ENCODE assay signal across 12 cellular contexts in genomic region chr10:119650062-119650461, GRCh38. TPM values are rescaled to one million over a fixed set of nuclear protein-coding genes. Genes with fewer than 3 reads are reported as not detected.
DNase-seq lines count a peak whose midpoint lies in the region; ATAC-seq and TF ChIP-seq lines count a peak whose summit lies in the region.
"Had no signal": no experiment of that assay in that cellular context is flagged by ENCODE, and none has a peak within 500 bp of the region (broad histone marks: within the 10 kb centered on the region; RNA-seq: fewer than 3 reads in every experiment).

No MANE protein-coding gene starts in this region.

- H3K27ac Mint-ChIP-seq in activated naive CD4-positive, alpha-beta T cell treated with anti-CD3 and anti-CD28 coated beads, Interleukin-2, amount 10 ng/mL, durations not matched to agents 7 days and 5 days, result peak overlapping the region; percentile 97
- H3K27ac Mint-ChIP-seq in T-cell (peak overlapping the region; percentile 95 to 96), immature natural killer cell (peak overlapping the region in 4 of 6 donors; percentile 31 to 86 (median 84))

- H3K4me3 ChIP-seq in subcutaneous abdominal adipose tissue (ENCODE audit: low read depth in 1 of 5, low read length in 5 of 5) (no peak overlapping the region), PC-3 (ENCODE audit: low read length) (no peak overlapping the region), stomach (no peak overlapping the region)

- no peaks in the 10 kb centered on the region for H3F3A ChIP-seq in PC-3 (ENCODE audit: low read length, unreplicated experiment)

- H3K36me3 ChIP-seq in subcutaneous abdominal adipose tissue (ENCODE audit: control insufficient read depth in 5 of 5, insufficient read depth in 5 of 5, low read length in 5 of 5) (no peaks in the 10 kb centered on the region), PC-3 (ENCODE audit: low read depth, low read length) (peaks cover 11% of the 10 kb centered on the region; the same call in 1 of the 2 replicates), stomach (no peaks in the 10 kb centered on the region)
- H3K36me3 ChIP-seq: ovary, thoracic aorta had no signal

- H2AFZ ChIP-seq in PC-3 (ENCODE audit: low read length), result no peak overlapping the region

- DNase-seq in activated naive CD4-positive, alpha-beta T cell treated with anti-CD3 and anti-CD28 coated beads, Interleukin-2, amount 10 ng/mL, durations not matched to agents 7 days and 5 days, result no peak
- DNase-seq in activated naive CD4-positive, alpha-beta T cell treated with Interleukin-2 at 50 U/mL for 16 hours, result no peak
- DNase-seq in T-cell (no peak), immature natural killer cell (no peak), PC-3 (no peak), stomach (no peak)
- DNase-seq: activated naive CD4-positive, alpha-beta T cell; foreskin keratinocyte; ovary had no signal

- H3K4me1 ChIP-seq in subcutaneous abdominal adipose tissue (ENCODE audit: control insufficient read depth in 5 of 5, insufficient read depth in 5 of 5, low read length in 5 of 5), result peaks cover 3 to 33% (median 26%) of the 10 kb centered on the region in 5 donors
- peaks cover 14% of the 10 kb centered on the region for H3K4me1 ChIP-seq in PC-3 (ENCODE audit: insufficient read depth, low read length)
- peaks cover 19 to 35% (median 28%) of the 10 kb centered on the region in 4 donors for H3K4me1 ChIP-seq in stomach

- H3K9me3 ChIP-seq in subcutaneous abdominal adipose tissue (ENCODE audit: control insufficient read depth in 5 of 5, low read length in 5 of 5), result no peaks in the 10 kb centered on the region
- H3K9me3 ChIP-seq in PC-3 (ENCODE audit: low read length), result peaks cover under 1% of the 10 kb centered on the region; the same call in 1 of the 2 replicates
- H3K9me3 ChIP-seq in stomach, result peaks cover 0 to 3% (median 0%) of the 10 kb centered on the region in 4 donors
- H3K9me3 ChIP-seq: ovary had no signal

- ATAC-seq in T-cell (replicated peaks in 1 of 4) (no peak), PC-3 (no peak), HG03460 (IDR thresholded peaks at IDR 0.05; ENCODE audit: unreplicated experiment) (no peak)

- peaks cover 30% of the 10 kb centered on the region for H4K20me1 ChIP-seq in PC-3 (ENCODE audit: low read length)

- H3K27me3 ChIP-seq in subcutaneous abdominal adipose tissue (ENCODE audit: control insufficient read depth in 5 of 5, insufficient read depth in 4 of 5, low read length in 5 of 5), result no peaks in the 10 kb centered on the region
- no peaks in the 10 kb centered on the region for H3K27me3 ChIP-seq in PC-3 (ENCODE audit: low read length)
- H3K27me3 ChIP-seq in stomach, result peaks cover 0 to 8% (median 0%) of the 10 kb centered on the region in 3 donors
- H3K27me3 ChIP-seq: foreskin keratinocyte, ovary had no signal

- no peak for TF ChIP-seq CTCF in PC-3 (conservative IDR thresholded peaks at IDR 0.05; ENCODE audit: low read depth, low read length)
- TF ChIP-seq CTCF in stomach (IDR thresholded peaks at IDR 0.05), result no peak

- H3K79me2 ChIP-seq in PC-3 (ENCODE audit: low read length), result peaks cover 38% of the 10 kb centered on the region

- POLR2A ChIA-PET in T-cell (lab: Charles Lee), result no interaction called here
- POLR2A ChIA-PET in PC-3 (lab: Charles Lee; ENCODE audit: unreplicated experiment), result no interaction called here

- H3K4me1 Mint-ChIP-seq in activated naive CD4-positive, alpha-beta T cell treated with anti-CD3 and anti-CD28 coated beads, Interleukin-2, amount 10 ng/mL, durations not matched to agents 7 days and 5 days, result peaks cover 36% of the 10 kb centered on the region
- H3K4me1 Mint-ChIP-seq in T-cell, result peaks cover 35 to 36% (median 35%) of the 10 kb centered on the region in 3 donors
- H3K4me1 Mint-ChIP-seq in immature natural killer cell, result peaks cover 16 to 25% of the 10 kb centered on the region in 2 donors

- CTCF ChIA-PET in activated naive CD4-positive, alpha-beta T cell treated with anti-CD3 and anti-CD28 coated beads, Interleukin-2, amount 10 ng/mL, durations not matched to agents 7 days and 5 days (lab: Charles Lee), result interaction anchor here (0.6 kb wide), 1 partner anchor 16 kb away, joined by 3 read pairs; no protein-coding TSS in a partner anchor
- CTCF ChIA-PET in T-cell (lab: Charles Lee), result interaction anchor here in 1 of 2 donors (0.8 kb wide), 1 partner anchor 52 kb away, joined by 3 read pairs; no protein-coding TSS in a partner anchor
- CTCF ChIA-PET in PC-3 (lab: Charles Lee), result no interaction called here

- H3K4me3 Mint-ChIP-seq in activated naive CD4-positive, alpha-beta T cell treated with anti-CD3 and anti-CD28 coated beads, Interleukin-2, amount 10 ng/mL, durations not matched to agents 7 days and 5 days, result peak overlapping the region; percentile 97
- H3K4me3 Mint-ChIP-seq in T-cell (peak overlapping the region; percentile 97), immature natural killer cell (peak overlapping the region; percentile 90 to 92 (median 91))

- H3K27me3 Mint-ChIP-seq in activated naive CD4-positive, alpha-beta T cell treated with anti-CD3 and anti-CD28 coated beads, Interleukin-2, amount 10 ng/mL, durations not matched to agents 7 days and 5 days, result peaks cover 4% of the 10 kb centered on the region
- H3K27me3 Mint-ChIP-seq in T-cell, result no peaks in the 10 kb centered on the region
- peaks cover 7 to 12% (median 9%) of the 10 kb centered on the region in 3 donors for H3K27me3 Mint-ChIP-seq in immature natural killer cell (ENCODE audit: low read depth in 3 of 3)

- H3K9ac ChIP-seq in subcutaneous abdominal adipose tissue (ENCODE audit: low read length in 5 of 5) (no peak overlapping the region), PC-3 (ENCODE audit: low read length) (no peak overlapping the region)

- no peaks in the 10 kb centered on the region for H3K9me3 Mint-ChIP-seq in activated naive CD4-positive, alpha-beta T cell treated with anti-CD3 and anti-CD28 coated beads, Interleukin-2, amount 10 ng/mL, durations not matched to agents 7 days and 5 days
- peaks cover 0 to 4% (median 0%) of the 10 kb centered on the region in 3 donors for H3K9me3 Mint-ChIP-seq in T-cell
- H3K9me3 Mint-ChIP-seq in immature natural killer cell, result no peaks in the 10 kb centered on the region

- peaks cover 9% of the 10 kb centered on the region for H3K36me3 Mint-ChIP-seq in activated naive CD4-positive, alpha-beta T cell treated with anti-CD3 and anti-CD28 coated beads, Interleukin-2, amount 10 ng/mL, durations not matched to agents 7 days and 5 days
- H3K36me3 Mint-ChIP-seq in T-cell (no peaks in the 10 kb centered on the region), immature natural killer cell (no peaks in the 10 kb centered on the region)

- no peak for TF ChIP-seq EP300 in stomach (IDR thresholded peaks at IDR 0.05)

- intact Hi-C loops in PC-3 (cut with micrococcal nuclease) (loop anchor here (2.0 to 5.0 kb wide), 2 partner anchors 41 to 108 kb away; partner anchors contain the start of gene RGS10), stomach (cut with DNase I; ENCODE audit: low total_unique reads) (no loop called here)

- 89 to 100% (median 100%) methylated on average over 1 of the region's 1 CpG for WGBS in stomach, 5 donors

- no peaks in the 10 kb centered on the region for H3K9me2 ChIP-seq in PC-3 (replicated peaks; ENCODE audit: low read length)

- H3K27ac ChIP-seq in subcutaneous abdominal adipose tissue (ENCODE audit: low read depth, low read length), result peak overlapping the region; percentile 99
- H3K27ac ChIP-seq in PC-3 (ENCODE audit: low read length), result no peak overlapping the region
- H3K27ac ChIP-seq in stomach, result peak overlapping the region in 2 of 5 donors; percentile 97 to 100

- TF ChIP-seq POLR2A in stomach (IDR thresholded peaks at IDR 0.05), result no peak

- no peak overlapping the region for H3K4me2 ChIP-seq in PC-3 (ENCODE audit: low read length)

- no TSS peak for BruUV-seq in PC-3 (replicated peaks; lab: Mats Ljungman, UMichigan)

RNA-seq across cellular contexts. Expression of gene BAG3, which starts 1.1 kb away (rescaled TPM):
- 10 to 100 TPM; 20.2 to 36.4 (median 23.7) TPM for total RNA-seq in T-cell
- 1 to 10 TPM in 2 of 3 donors, under 1 TPM in 1; 0.57 to 3.1 (median 2.2) TPM for polyA plus RNA-seq in immature natural killer cell
- total RNA-seq in PC-3 (2014; rRNA removed), result 47.1 and 47.6 TPM in 2 replicates
- total RNA-seq in stomach, result 100 to 1,000 TPM in 1 of 5 donors, 10 to 100 TPM in 3, 1 to 10 TPM in 1; 8.4 to 113 (median 27.8) TPM
- 10 to 100 TPM; 18.9 to 37.8 (median 26.9) TPM for polyA plus RNA-seq in stomach

RNA-seq across cellular contexts. Expression of gene TIAL1, which starts 53.3 kb away (rescaled TPM):
- total RNA-seq in T-cell (100 to 1,000 TPM; 147 to 197 (median 156) TPM), PC-3 (2014; rRNA removed) (42.8 and 46.6 TPM in 2 replicates), stomach (100 to 1,000 TPM in 1 of 5 donors, 10 to 100 TPM in 4; 22.6 to 140 (median 49.6) TPM)
- polyA plus RNA-seq in immature natural killer cell (10 to 100 TPM in 2 of 3 donors, 1 to 10 TPM in 1; 5.5 to 14.2 (median 10.9) TPM), stomach (10 to 100 TPM; 24.3 to 68.3 (median 29.0) TPM)
